Comparison of ENCODE assay signal across 1 cellular context in the genomic region with DNA sequence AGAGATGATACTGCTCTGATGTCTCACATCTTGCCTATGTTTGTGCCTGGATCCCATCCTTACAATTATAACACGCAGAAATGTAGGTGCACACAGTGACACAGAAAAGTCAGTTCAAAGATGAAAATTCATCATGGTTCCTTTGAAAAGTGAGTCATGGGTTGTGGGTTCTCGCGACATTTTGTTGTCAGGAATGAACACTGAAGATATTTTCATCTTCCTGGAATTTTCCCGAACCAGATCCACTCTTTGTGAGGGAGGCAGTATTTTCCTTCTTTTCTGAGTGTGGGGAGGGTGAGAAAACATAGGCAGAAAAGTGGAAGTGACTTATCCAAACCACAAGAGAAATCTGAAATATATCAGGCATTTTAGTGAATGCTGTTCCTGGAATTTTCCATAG.
A peak's percentile ranks its signal among the peaks of the same experiment; 100 is the strongest.
TF ChIP-seq lines count a peak whose summit lies in the region.

No MANE protein-coding gene starts in this region.

TF ChIP-seq in IMR-90, 13 proteins besides CTCF, POLR2A, EP300 and RAD21:
- TF ChIP-seq MAZ (IDR thresholded peaks at IDR 0.05; ENCODE audit: borderline replicate concordance, low read depth, low read length), result no peak
- TF ChIP-seq FOS (IDR thresholded peaks at IDR 0.05; ENCODE audit: low read depth, low read length), result peak; percentile 42; the same call in 1 of the 2 replicates
- TF ChIP-seq RFX5 (IDR thresholded peaks at IDR 0.05; ENCODE audit: low read depth, low read length), result no peak
- TF ChIP-seq SMC3 (IDR thresholded peaks at IDR 0.05; ENCODE audit: low read depth, low read length), result no peak
